ENCODE assay signal across 27 cellular contexts in the genomic region with DNA sequence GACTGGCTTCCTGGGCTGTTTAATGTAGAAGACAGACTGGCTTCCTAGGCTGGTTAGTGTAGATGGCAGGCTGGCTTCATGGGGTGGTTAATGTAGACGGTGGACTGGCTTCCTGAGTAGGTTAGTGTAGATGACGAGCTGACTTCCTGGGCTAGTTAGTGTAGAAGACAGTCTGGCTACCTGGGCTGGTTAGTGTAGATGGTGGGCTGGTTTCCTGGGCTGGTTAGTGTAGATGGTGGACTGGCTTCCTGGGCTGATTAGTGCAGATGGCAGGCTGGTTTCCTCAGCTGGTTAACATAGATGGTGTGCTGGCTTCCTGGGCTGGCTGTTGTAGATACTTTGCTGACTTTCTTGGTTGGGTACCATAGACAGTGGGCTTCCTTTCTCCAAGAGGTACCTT.
"Had no signal": no experiment of that assay in that cellular context is flagged by ENCODE, and none has a peak within 500 bp of the region (broad histone marks: within the 10 kb centered on the region; RNA-seq: fewer than 3 reads in every experiment).

No MANE protein-coding gene starts in this region.

- H3K27me3 ChIP-seq: esophagus squamous epithelium, ovary, tibial nerve, upper lobe of left lung, uterus had no signal

- H3K4me3 Mint-ChIP-seq: dendritic cell treated with granulocyte-macrophage colony-stimulating factor and Interleukin-4, amounts not matched to agents 40 ng/mL and 50 ng/mL, for 4 days; natural killer cell treated with Interleukin-12 subunit alpha and Interleukin-12 subunit beta and Interleukin-15 and Interleukin-18, amount 100 ng/mL, for 72 hours; neural crest cell; stimulated activated memory B cell treated with anti-CD40 and anti-IgM and Interleukin-4, amounts not matched to agents 10 μg/mL and 1 μg/mL and 100 μg/mL, for 72 hours had no signal

- ATAC-seq: left ventricle myocardium superior; lower lobe of right lung; mucosa of descending colon; natural killer cell treated with Interleukin-12 subunit alpha and Interleukin-12 subunit beta and Interleukin-15 and Interleukin-18, amount 100 ng/mL, for 72 hours; psoas muscle; right cardiac atrium; stimulated activated memory B cell treated with anti-CD40 and anti-IgM and Interleukin-4, amounts not matched to agents 10 μg/mL and 1 μg/mL and 100 μg/mL, for 72 hours; stimulated activated naive CD8-positive, alpha-beta T cell treated with anti-CD3 and anti-CD28 coated beads, Interleukin-15, Interleukin-2, amounts not matched to agents 100 U/mL and 50 U/mL, for 24 hours had no signal

- DNase-seq: cerebellar nuclear complex; effector memory CD4-positive, alpha-beta T cell; erythroblast; esophagus squamous epithelium; hypothalamus; immature natural killer cell; kidney glomerular epithelial cell; left ventricle myocardium superior; lower lobe of right lung; mucosa of descending colon; naive B cell; ovary; posterior cingulate gyrus; psoas muscle; right cardiac atrium; spleen; stimulated activated CD4-positive, alpha-beta T cell treated with anti-CD3 and anti-CD28 coated beads, Interleukin-4, amount 100 ng/mL, for 4 hours; stimulated activated naive CD8-positive, alpha-beta T cell treated with anti-CD3 and anti-CD28 coated beads, Interleukin-15, Interleukin-2, amounts not matched to agents 100 U/mL and 50 U/mL, for 24 hours; upper lobe of left lung; uterus had no signal

- H3K36me3 ChIP-seq: esophagus squamous epithelium, lower lobe of right lung, ovary, spleen, thoracic aorta, tibial nerve, upper lobe of left lung, uterus had no signal

- H3K4me1 Mint-ChIP-seq: immature natural killer cell; stimulated activated memory B cell treated with anti-CD40 and anti-IgM and Interleukin-4, amounts not matched to agents 10 μg/mL and 1 μg/mL and 100 μg/mL, for 72 hours had no signal

- H3K27ac ChIP-seq: esophagus squamous epithelium, lower lobe of right lung, ovary, psoas muscle, skin epidermis, spleen, thoracic aorta, tibial nerve, upper lobe of left lung, uterus had no signal

- H3K4me3 ChIP-seq: esophagus squamous epithelium, lower lobe of right lung, mucosa of descending colon, ovary, psoas muscle, skin epidermis, spleen, thoracic aorta, tibial nerve, upper lobe of left lung, uterus had no signal

- H3K36me3 Mint-ChIP-seq: stimulated activated memory B cell treated with anti-CD40 and anti-IgM and Interleukin-4, amounts not matched to agents 10 μg/mL and 1 μg/mL and 100 μg/mL, for 72 hours had no signal

- H3K27ac Mint-ChIP-seq: dendritic cell treated with granulocyte-macrophage colony-stimulating factor and Interleukin-4, amounts not matched to agents 40 ng/mL and 50 ng/mL, for 4 days; immature natural killer cell; natural killer cell treated with Interleukin-12 subunit alpha and Interleukin-12 subunit beta and Interleukin-15 and Interleukin-18, amount 100 ng/mL, for 72 hours; stimulated activated memory B cell treated with anti-CD40 and anti-IgM and Interleukin-4, amounts not matched to agents 10 μg/mL and 1 μg/mL and 100 μg/mL, for 72 hours had no signal

- H3K27me3 Mint-ChIP-seq: dendritic cell treated with granulocyte-macrophage colony-stimulating factor and Interleukin-4, amounts not matched to agents 40 ng/mL and 50 ng/mL, for 4 days; naive B cell had no signal

- H3K4me1 ChIP-seq: esophagus squamous epithelium, lower lobe of right lung, psoas muscle, spleen, tibial nerve, upper lobe of left lung, uterus had no signal
